Comparison of ENCODE assay signal across 8 cellular contexts in genomic region chr1:163410073-163410522, GRCh38.
DNase-seq lines count a peak whose midpoint lies in the region; ATAC-seq, FAIRE-seq and TF ChIP-seq lines count a peak whose summit lies in the region.

No MANE protein-coding gene starts in this region.

- H3K27me3 ChIP-seq in SJCRH30 (no peaks in the 10 kb centered on the region), upper lobe of left lung (no peaks in the 10 kb centered on the region)

- peak overlapping the region; percentile 68 for H3K4me2 ChIP-seq in A549

- H3K36me3 ChIP-seq in SJCRH30 (no peaks in the 10 kb centered on the region), upper lobe of left lung (no peaks in the 10 kb centered on the region)

- H3K9me3 ChIP-seq in A549 (no peaks in the 10 kb centered on the region), SJCRH30 (replicated peaks) (no peaks in the 10 kb centered on the region), upper lobe of left lung (no peaks in the 10 kb centered on the region)

- DNase-seq in A549 (ENCODE audit: low read depth in 1 of 2, low spot score in 1 of 2) (peak; percentile 18 to 64), NB4 (ENCODE audit: low read depth) (peak; percentile 62), SJCRH30 (peak; percentile 38 to 79), ecto neural progenitor cell (ENCODE audit: low spot score) (peak; percentile 65), mucosa of gallbladder (ENCODE audit: low spot score) (peak; percentile 36), upper lobe of left lung (no peak)

- POLR2A ChIA-PET in A549 (lab: Yijun Ruan, JAX): no interaction called here

- H3K4me1 ChIP-seq in A549: no peaks in the 10 kb centered on the region
- H3K4me1 ChIP-seq in SJCRH30: no peaks in the 10 kb centered on the region; the same call in 1 of the 2 replicates
- no peaks in the 10 kb centered on the region for H3K4me1 ChIP-seq in upper lobe of left lung

- H3K27ac ChIP-seq in A549: 0 out of 6 replicates have a peak overlapping the region, but pooled peaks of 1 of the 2 experiments have one; percentile 13
- H3K27ac ChIP-seq in SJCRH30: no peak overlapping the region
- H3K27ac ChIP-seq in upper lobe of left lung: no peak overlapping the region

- CTCF ChIA-PET in A549 (lab: Yijun Ruan, JAX): interaction anchor here (0.6 to 2.6 kb wide), 12 partner anchors 8 to 1736 kb away, joined by 3 to 13 read pairs (median 3); partner anchors contain the start of gene NUF2

- WGBS in A549 (ENCODE audit: missing lambda C conversion rate): 13% methylated on average over 9 of the region's 9 CpGs
- WGBS in upper lobe of left lung, 2 donors: 17% methylated on average over 9 of the region's 9 CpGs

- TF ChIP-seq POLR2A in A549 (IDR thresholded peaks at IDR 0.05; ENCODE audit: low read length) (no peak), NB4 (IDR thresholded peaks at IDR 0.05; ENCODE audit: extremely low read depth, insufficient read length) (no peak), upper lobe of left lung (IDR thresholded peaks at IDR 0.05) (no peak)

- 0 out of 3 replicates have a peak overlapping the region, but pooled peaks have one; percentile 15 for H3K4me3 ChIP-seq in A549
- no peak overlapping the region for H3K4me3 ChIP-seq in NB4 (ENCODE audit: low read depth, low read length)
- no peak overlapping the region for H3K4me3 ChIP-seq in SJCRH30
- no peak overlapping the region for H3K4me3 ChIP-seq in upper lobe of left lung

- no peak for TF ChIP-seq EP300 in A549 (IDR thresholded peaks at IDR 0.05)
- no peak for TF ChIP-seq EP300 in upper lobe of left lung (IDR thresholded peaks at IDR 0.05)

- peak in 1 of 2 experiments; percentile 67; a peak in 3 of 6 replicates for ATAC-seq in A549
- ATAC-seq in upper lobe of left lung (ENCODE audit: low FRiP score in 2 of 2): peak in 1 of 2 donors; percentile 48
- ATAC-seq in GM18873 (IDR thresholded peaks at IDR 0.05; ENCODE audit: low FRiP score, unreplicated experiment): no peak

- peak; percentile 89 for TF ChIP-seq CTCF in A549 (IDR thresholded peaks at IDR 0.05)
- TF ChIP-seq CTCF in NB4 (IDR thresholded peaks at IDR 0.05; ENCODE audit: low read depth, low read length): peak; percentile 67
- TF ChIP-seq CTCF in upper lobe of left lung (IDR thresholded peaks at IDR 0.05): peak; percentile 26 to 63 (median 50)

- peak; percentile 84 for TF ChIP-seq RAD21 in A549 (conservative IDR thresholded peaks at IDR 0.05 in 1 of 2, IDR thresholded peaks at IDR 0.05 in 1 of 2)

- FAIRE-seq in A549 (lab: Jason Lieb, UNC): no peak
- FAIRE-seq in G401.6 (lab: Jason Lieb, UNC): peak; percentile 88

TF ChIP-seq in A549, 52 proteins besides CTCF, POLR2A, EP300 and RAD21:
- TF ChIP-seq HEYL (CRISPR knock-in tag; IDR thresholded peaks at IDR 0.05) (no peak), SMC3 (IDR thresholded peaks at IDR 0.05) (peak; percentile 66), FOSB (CRISPR knock-in tag; IDR thresholded peaks at IDR 0.05) (no peak)
TF ChIP-seq in A549: peak in this region for 1.

Comparison
In these comparisons a context has a peak if more than half of its experiments do, and no peak if none do; other contexts are left out.
1. DNase-seq: peak in A549 (2 of 2), NB4 (single experiment), SJCRH30 (2 of 2), ecto neural progenitor cell (single experiment) and mucosa of gallbladder (single experiment); none in upper lobe of left lung (0 of 2).
2. Peak in every context shown above with its lines, with median percentiles within 50 percentile points of each other: CTCF ChIP-seq.